Comparison of ENCODE assay signal across 8 cellular contexts in the genomic region with DNA sequence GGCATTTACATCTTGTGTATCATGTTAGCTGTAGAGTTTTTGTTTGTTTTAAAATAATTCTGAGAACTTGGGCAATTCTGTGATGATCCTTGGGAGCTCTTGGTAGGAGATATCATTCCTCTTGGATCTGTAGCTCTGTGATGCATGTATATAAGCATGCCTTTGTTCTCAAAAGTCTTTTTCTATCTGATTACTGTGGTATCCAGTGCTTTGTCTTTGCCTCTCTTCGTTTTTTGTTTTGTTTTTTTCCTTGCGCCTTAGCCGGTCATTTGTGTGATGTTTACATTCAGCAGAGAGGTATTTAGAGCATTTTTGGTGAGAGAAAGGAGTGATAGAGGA.
A peak's percentile ranks its signal among the peaks of the same experiment; 100 is the strongest.
DNase-seq lines count a peak whose midpoint lies in the region; ATAC-seq lines count a peak whose summit lies in the region.

No MANE protein-coding gene starts in this region.

- H3K27ac Mint-ChIP-seq in activated naive CD8-positive, alpha-beta T cell treated with anti-CD3 and anti-CD28 coated beads, Interleukin-2, amount 50 U/mL, for 24 hours, result peak overlapping the region; percentile 24

- H3K27me3 Mint-ChIP-seq in activated naive CD8-positive, alpha-beta T cell treated with anti-CD3 and anti-CD28 coated beads, Interleukin-2, amount 50 U/mL, for 24 hours, result peaks cover 16% of the 10 kb centered on the region

- peaks cover 26% of the 10 kb centered on the region for H3K36me3 Mint-ChIP-seq in activated naive CD8-positive, alpha-beta T cell treated with anti-CD3 and anti-CD28 coated beads, Interleukin-2, amount 50 U/mL, for 24 hours (ENCODE audit: low read depth)

- H3K9ac ChIP-seq in iPS-20b (ENCODE audit: low read depth, low read length) (peak overlapping the region; percentile 88; the same call in 1 of the 2 replicates), stomach smooth muscle (ENCODE audit: low read length in 2 of 2) (peak overlapping the region; percentile 51 to 78)

- peak overlapping the region; percentile 73 for H3K4me3 Mint-ChIP-seq in activated naive CD8-positive, alpha-beta T cell treated with anti-CD3 and anti-CD28 coated beads, Interleukin-2, amount 50 U/mL, for 24 hours

- H3K9me3 Mint-ChIP-seq in activated naive CD8-positive, alpha-beta T cell treated with anti-CD3 and anti-CD28 coated beads, Interleukin-2, amount 50 U/mL, for 24 hours, result peaks cover 5% of the 10 kb centered on the region

- H3K27ac ChIP-seq in iPS-20b (ENCODE audit: low read length) (no peak overlapping the region), stomach smooth muscle (ENCODE audit: low read length) (peak overlapping the region; percentile 76)

- H3K9me3 ChIP-seq in iPS-20b (ENCODE audit: insufficient read depth, low read depth, low read length), result no peaks in the 10 kb centered on the region
- H3K9me3 ChIP-seq in stomach smooth muscle (ENCODE audit: control insufficient read depth in 2 of 2, low read length in 2 of 2), result peaks cover 0 to 2% of the 10 kb centered on the region in 2 donors

- H3K4me1 Mint-ChIP-seq in activated naive CD8-positive, alpha-beta T cell treated with anti-CD3 and anti-CD28 coated beads, Interleukin-2, amount 50 U/mL, for 24 hours, result peaks cover 13% of the 10 kb centered on the region

- peak overlapping the region; percentile 90 for H3K4me3 ChIP-seq in iPS-20b (ENCODE audit: low read length)
- H3K4me3 ChIP-seq in stomach smooth muscle (ENCODE audit: low read length in 2 of 2), result peak overlapping the region; percentile 82 to 87

- no peak for ATAC-seq in activated naive CD8-positive, alpha-beta T cell treated with anti-CD3 and anti-CD28 coated beads, Interleukin-2, amount 50 U/mL, for 24 hours
- ATAC-seq in GM18861 (IDR thresholded peaks at IDR 0.05; ENCODE audit: unreplicated experiment), result no peak

- H3K27me3 ChIP-seq in iPS-20b (ENCODE audit: insufficient read depth, low read length) (no peaks in the 10 kb centered on the region), stomach smooth muscle (ENCODE audit: control insufficient read depth in 1 of 2, insufficient read depth in 2 of 2, low read length in 2 of 2) (no peaks in the 10 kb centered on the region)

- H3K36me3 ChIP-seq in iPS-20b (ENCODE audit: insufficient read depth, low read depth, low read length), result no peaks in the 10 kb centered on the region
- no peaks in the 10 kb centered on the region for H3K36me3 ChIP-seq in stomach smooth muscle (ENCODE audit: control insufficient read depth in 2 of 2, insufficient read depth in 2 of 2, low read length in 2 of 2)

- H3K4me1 ChIP-seq in iPS-20b (ENCODE audit: insufficient read depth, low read length), result peaks cover 20% of the 10 kb centered on the region; the same call in 1 of the 2 replicates
- no peaks in the 10 kb centered on the region for H3K4me1 ChIP-seq in stomach smooth muscle (ENCODE audit: control insufficient read depth, insufficient read depth, low read length)

- DNase-seq in NCI-H345 treated with DMSO at 0.1 percent for 48 hours (lab: John Stamatoyannopoulos, UW; ENCODE audit: unreplicated experiment) (peak; percentile 18), NCI-H345 (lab: John Stamatoyannopoulos, UW) (no peak), NCI-H128 (lab: John Stamatoyannopoulos, UW; ENCODE audit: unreplicated experiment) (no peak), hypothalamus (lab: John Stamatoyannopoulos, UW) (no peak)
- no peak for DNase-seq in activated naive CD8-positive, alpha-beta T cell treated with anti-CD3 and anti-CD28 coated beads, Interleukin-2, amount 50 U/mL, for 24 hours
